ENCODE assay signal across 20 cellular contexts in genomic region chr4:58061967-58062366, GRCh38.
DNase-seq lines count a peak whose midpoint lies in the region; ATAC-seq and TF ChIP-seq lines count a peak whose summit lies in the region.
"Had no signal": no experiment of that assay in that cellular context is flagged by ENCODE, and none has a peak within 500 bp of the region (broad histone marks: within the 10 kb centered on the region; RNA-seq: fewer than 3 reads in every experiment).

No MANE protein-coding gene starts in this region.

- H3K4me1 ChIP-seq in OCI-LY1 (ENCODE audit: insufficient read depth, low read length, severe bottlenecking): no peaks in the 10 kb centered on the region
- no peaks in the 10 kb centered on the region for H3K4me1 ChIP-seq in foreskin keratinocyte
- H3K4me1 ChIP-seq: stomach had no signal

- H3F3A ChIP-seq in OCI-LY1 (ENCODE audit: insufficient read depth, low read length): no peaks in the 10 kb centered on the region

- H3K79me2 ChIP-seq in OCI-LY1 (ENCODE audit: insufficient read depth, low read length): no peaks in the 10 kb centered on the region

- no peaks in the 10 kb centered on the region for H3K9me3 ChIP-seq in OCI-LY1 (ENCODE audit: low read length)
- H3K9me3 ChIP-seq: esophagus muscularis mucosa, stomach had no signal

- H3K4me2 ChIP-seq in OCI-LY1 (ENCODE audit: low read length): no peak overlapping the region

- H3K4me3 ChIP-seq in OCI-LY1 (ENCODE audit: low read depth, low read length, poor library complexity, severe bottlenecking): no peak overlapping the region
- H3K4me3 ChIP-seq: dorsolateral prefrontal cortex, esophagus muscularis mucosa, stomach had no signal

- H3K27me3 ChIP-seq in OCI-LY1 (ENCODE audit: insufficient read depth, low read length) (no peaks in the 10 kb centered on the region), foreskin keratinocyte (no peaks in the 10 kb centered on the region)
- H3K27me3 ChIP-seq: stomach had no signal

- no peaks in the 10 kb centered on the region for H3K36me3 ChIP-seq in OCI-LY1 (ENCODE audit: insufficient read depth, low read length)
- H3K36me3 ChIP-seq: esophagus muscularis mucosa, stomach had no signal

- intact Hi-C loops in left ventricle myocardium superior (cut with micrococcal nuclease) (loop anchor here (10.0 kb wide), 1 partner anchor 627 kb away; no protein-coding TSS in a partner anchor), Right ventricle myocardium inferior (cut with DNase I) (loop anchor here (10.0 kb wide), 1 partner anchor 617 kb away; no protein-coding TSS in a partner anchor), posterior vena cava (cut with DNase I) (loop anchor here in 1 of 2 donors (2.0 kb wide), 1 partner anchor 41 kb away; no protein-coding TSS in a partner anchor)

- no peaks in the 10 kb centered on the region for H3K9me2 ChIP-seq in OCI-LY1 (ENCODE audit: low read depth, low read length)

- no peak overlapping the region for H2AFZ ChIP-seq in OCI-LY1 (ENCODE audit: low read length)

- peak; percentile 24 for ATAC-seq in left ventricle myocardium superior
- no peak for ATAC-seq in Right ventricle myocardium inferior
- ATAC-seq in foreskin keratinocyte: no peak
- no peak for ATAC-seq in HG03025 (IDR thresholded peaks at IDR 0.05; ENCODE audit: low FRiP score, unreplicated experiment)
- ATAC-seq in GM19395 (IDR thresholded peaks at IDR 0.05; ENCODE audit: unreplicated experiment): no peak
- ATAC-seq: left cardiac atrium, sciatic nerve had no signal

- no peak overlapping the region for H3K9ac ChIP-seq in OCI-LY1 (ENCODE audit: low read length)

- no peak overlapping the region for H3K27ac ChIP-seq in OCI-LY1 (ENCODE audit: low read depth, low read length, poor library complexity, severe bottlenecking)
- H3K27ac ChIP-seq in foreskin keratinocyte: no peak overlapping the region
- H3K27ac ChIP-seq: dorsolateral prefrontal cortex, esophagus muscularis mucosa, stomach had no signal

- TF ChIP-seq CTCF in OCI-LY1 (IDR thresholded peaks at IDR 0.05; ENCODE audit: low read length): peak; percentile 17; the same call in 1 of the 2 replicates
- TF ChIP-seq CTCF in foreskin keratinocyte (conservative IDR thresholded peaks at IDR 0.05): peak; percentile 7

- DNase-seq in left ventricle myocardium superior (no peak), Right ventricle myocardium inferior (ENCODE audit: missing footprints) (no peak), foreskin keratinocyte (no peak), posterior vena cava (ENCODE audit: low spot score) (no peak), SW480 (ENCODE audit: low spot score) (no peak)
- DNase-seq: activated CD4-positive, alpha-beta T cell treated with anti-CD3 and anti-CD28 coated beads for 1 hour; dorsolateral prefrontal cortex; left cardiac atrium; NCI-H1092; NCI-H2227 treated with DMSO at 0.1 percent for 48 hours; NK-92 treated with Interleukin-12 subunit alpha and Interleukin-12 subunit beta, amount 100 ng/mL, for 24 hours; nucleus accumbens; Right ventricle myocardium superior; stimulated activated CD4-positive, alpha-beta T cell treated with anti-CD3 and anti-CD28 coated beads, Interleukin-1b, Interleukin-23, amount 100 ng/mL, for 48 hours; stomach had no signal

- no peaks in the 10 kb centered on the region for H4K20me1 ChIP-seq in OCI-LY1 (ENCODE audit: insufficient read depth, low read length)
